Comparison of ENCODE assay signal across 1 cellular context in the genomic region with DNA sequence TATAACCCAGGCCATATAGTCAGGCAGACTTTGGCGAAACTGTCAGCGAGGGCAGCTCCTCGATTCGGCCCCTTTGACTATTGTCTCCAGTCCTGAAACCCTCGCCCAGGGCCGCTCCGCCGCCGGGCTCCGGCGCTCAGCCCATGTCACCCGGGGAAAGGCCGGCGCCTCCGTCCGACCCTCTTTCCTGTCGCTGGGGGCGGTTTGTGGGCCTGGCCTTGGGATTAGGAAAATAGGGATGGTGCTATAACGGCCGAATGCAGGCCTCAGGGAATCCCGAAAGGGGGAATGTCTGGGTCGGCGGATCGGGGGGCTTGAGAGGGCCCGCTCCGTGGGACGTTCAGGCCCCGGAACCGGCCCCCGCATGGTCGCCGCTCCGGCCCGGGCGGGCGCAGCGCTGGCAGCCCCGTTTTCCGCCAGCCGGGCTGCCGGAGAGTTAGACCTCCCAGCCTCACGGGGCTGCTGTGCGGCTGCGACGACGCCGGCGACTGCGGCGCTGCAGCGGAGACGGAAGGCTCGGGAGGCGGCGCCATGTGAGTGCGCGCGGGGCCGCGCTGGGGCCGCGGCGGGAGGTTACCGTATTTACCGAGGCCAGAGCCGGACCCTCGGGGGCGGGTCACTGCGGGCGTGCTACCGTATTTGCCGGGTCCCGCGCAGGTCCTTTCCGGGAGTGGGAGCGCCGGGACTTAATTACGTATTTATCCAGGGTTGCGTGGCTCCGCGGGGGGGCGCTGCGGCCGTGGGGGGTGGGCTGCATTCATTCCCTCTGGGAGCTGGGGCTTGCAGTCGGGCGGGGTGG.
TF ChIP-seq lines count a peak whose summit lies in the region.

No MANE protein-coding gene starts in this region.

TF ChIP-seq in A549, 52 proteins besides CTCF, POLR2A, EP300 and RAD21 (continued from another document):
- TF ChIP-seq RNF2 (IDR thresholded peaks at IDR 0.05; ENCODE audit: borderline replicate concordance, low read depth) (peak; percentile 83; the same call in 1 of the 2 replicates), GATA3 (IDR thresholded peaks at IDR 0.05; ENCODE audit: borderline replicate concordance) (peak; percentile 32), KDM1A (IDR thresholded peaks at IDR 0.05; ENCODE audit: low read depth) (peak; percentile 5; the same call in 1 of the 2 replicates), ZNF302 (CRISPR knock-in tag; IDR thresholded peaks at IDR 0.05) (no peak), CHD2 (IDR thresholded peaks at IDR 0.05; ENCODE audit: low read length, partially characterized antibody) (no peak), NPAS2 (CRISPR knock-in tag; IDR thresholded peaks at IDR 0.05; ENCODE audit: borderline replicate concordance) (no peak), KDM5A (IDR thresholded peaks at IDR 0.05) (no peak)
- TF ChIP-seq, protein P1, sequence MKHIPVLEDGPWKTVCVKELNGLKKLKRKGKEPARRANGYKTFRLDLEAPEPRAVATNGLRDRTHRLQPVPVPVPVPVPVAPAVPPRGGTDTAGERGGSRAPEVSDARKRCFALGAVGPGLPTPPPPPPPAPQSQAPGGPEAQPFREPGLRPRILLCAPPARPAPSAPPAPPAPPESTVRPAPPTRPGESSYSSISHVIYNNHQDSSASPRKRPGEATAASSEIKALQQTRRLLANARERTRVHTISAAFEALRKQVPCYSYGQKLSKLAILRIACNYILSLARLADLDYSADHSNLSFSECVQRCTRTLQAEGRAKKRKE (CRISPR knock-in tag; IDR thresholded peaks at IDR 0.05; ENCODE audit: low read depth): no peak
- TF ChIP-seq, protein P2, sequence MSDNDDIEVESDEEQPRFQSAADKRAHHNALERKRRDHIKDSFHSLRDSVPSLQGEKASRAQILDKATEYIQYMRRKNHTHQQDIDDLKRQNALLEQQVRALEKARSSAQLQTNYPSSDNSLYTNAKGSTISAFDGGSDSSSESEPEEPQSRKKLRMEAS (IDR thresholded peaks at IDR 0.05): peak; percentile 86
- TF ChIP-seq, protein P3, sequence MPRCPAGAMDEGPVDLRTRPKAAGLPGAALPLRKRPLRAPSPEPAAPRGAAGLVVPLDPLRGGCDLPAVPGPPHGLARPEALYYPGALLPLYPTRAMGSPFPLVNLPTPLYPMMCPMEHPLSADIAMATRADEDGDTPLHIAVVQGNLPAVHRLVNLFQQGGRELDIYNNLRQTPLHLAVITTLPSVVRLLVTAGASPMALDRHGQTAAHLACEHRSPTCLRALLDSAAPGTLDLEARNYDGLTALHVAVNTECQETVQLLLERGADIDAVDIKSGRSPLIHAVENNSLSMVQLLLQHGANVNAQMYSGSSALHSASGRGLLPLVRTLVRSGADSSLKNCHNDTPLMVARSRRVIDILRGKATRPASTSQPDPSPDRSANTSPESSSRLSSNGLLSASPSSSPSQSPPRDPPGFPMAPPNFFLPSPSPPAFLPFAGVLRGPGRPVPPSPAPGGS (IDR thresholded peaks at IDR 0.05): peak; percentile 29; the same call in 1 of the 3 replicates
